1 cellular context compared by ENCODE assay signal in the genomic region with DNA sequence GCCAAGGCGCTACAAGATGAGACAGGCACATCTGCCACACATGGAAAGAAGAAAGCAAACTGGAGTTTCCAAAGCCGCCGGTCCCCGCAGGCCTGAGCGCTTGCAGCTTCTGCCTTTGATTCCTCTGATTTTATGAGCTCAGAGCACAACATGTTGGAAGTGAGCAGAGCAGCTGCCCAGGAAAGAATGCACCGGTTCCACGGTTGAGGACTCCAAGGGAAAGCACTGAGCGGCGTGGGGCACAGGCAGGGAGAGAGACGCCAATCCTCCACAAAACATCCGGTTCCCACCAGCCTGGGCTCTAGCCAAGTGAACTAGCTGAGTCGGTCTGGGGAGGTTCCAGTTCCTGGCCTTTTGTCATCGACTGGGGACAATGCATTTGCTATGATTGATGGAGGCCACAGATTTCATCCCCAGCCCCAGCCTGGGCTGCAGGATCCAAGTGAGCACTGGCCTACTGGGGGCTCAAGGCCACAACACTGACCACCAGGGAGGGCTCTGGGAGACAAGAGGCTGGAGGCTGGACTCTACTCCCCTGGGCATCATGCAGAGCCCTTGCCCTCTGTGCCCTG.
TF ChIP-seq lines count a peak whose summit lies in the region.

No MANE protein-coding gene starts in this region.

TF ChIP-seq in HepG2, 621 proteins besides CTCF, POLR2A, EP300 and RAD21 (continued from another document and continues in another):
- TF ChIP-seq, protein P1, sequence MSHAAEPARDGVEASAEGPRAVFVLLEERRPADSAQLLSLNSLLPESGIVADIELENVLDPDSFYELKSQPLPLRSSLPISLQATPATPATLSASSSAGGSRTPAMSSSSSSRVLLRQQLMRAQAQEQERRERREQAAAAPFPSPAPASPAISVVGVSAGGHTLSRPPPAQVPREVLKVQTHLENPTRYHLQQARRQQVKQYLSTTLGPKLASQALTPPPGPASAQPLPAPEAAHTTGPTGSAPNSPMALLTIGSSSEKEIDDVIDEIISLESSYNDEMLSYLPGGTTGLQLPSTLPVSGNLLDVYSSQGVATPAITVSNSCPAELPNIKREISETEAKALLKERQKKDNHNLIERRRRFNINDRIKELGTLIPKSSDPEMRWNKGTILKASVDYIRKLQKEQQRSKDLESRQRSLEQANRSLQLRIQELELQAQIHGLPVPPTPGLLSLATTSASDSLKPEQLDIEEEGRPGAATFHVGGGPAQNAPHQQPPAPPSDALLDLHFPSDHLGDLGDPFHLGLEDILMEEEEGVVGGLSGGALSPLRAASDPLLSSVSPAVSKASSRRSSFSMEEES (CRISPR knock-in tag; IDR thresholded peaks at IDR 0.05), result no peak
- no peak for TF ChIP-seq BRCA1 (CRISPR knock-in tag; IDR thresholded peaks at IDR 0.05)
- no peak for TF ChIP-seq ZNF205 (CRISPR knock-in tag; IDR thresholded peaks at IDR 0.05)
- TF ChIP-seq, protein P2, sequence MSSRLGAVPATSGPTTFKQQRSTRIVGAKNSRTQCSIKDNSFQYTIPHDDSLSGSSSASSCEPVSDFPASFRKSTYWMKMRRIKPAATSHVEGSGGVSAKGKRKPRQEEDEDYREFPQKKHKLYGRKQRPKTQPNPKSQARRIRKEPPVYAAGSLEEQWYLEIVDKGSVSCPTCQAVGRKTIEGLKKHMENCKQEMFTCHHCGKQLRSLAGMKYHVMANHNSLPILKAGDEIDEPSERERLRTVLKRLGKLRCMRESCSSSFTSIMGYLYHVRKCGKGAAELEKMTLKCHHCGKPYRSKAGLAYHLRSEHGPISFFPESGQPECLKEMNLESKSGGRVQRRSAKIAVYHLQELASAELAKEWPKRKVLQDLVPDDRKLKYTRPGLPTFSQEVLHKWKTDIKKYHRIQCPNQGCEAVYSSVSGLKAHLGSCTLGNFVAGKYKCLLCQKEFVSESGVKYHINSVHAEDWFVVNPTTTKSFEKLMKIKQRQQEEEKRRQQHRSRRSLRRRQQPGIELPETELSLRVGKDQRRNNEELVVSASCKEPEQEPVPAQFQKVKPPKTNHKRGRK (CRISPR knock-in tag; IDR thresholded peaks at IDR 0.05), result no peak
- TF ChIP-seq ZFP37 (CRISPR knock-in tag; IDR thresholded peaks at IDR 0.05; ENCODE audit: borderline replicate concordance), result peak; percentile 53; the same call in 1 of the 2 replicates
- TF ChIP-seq, protein P3, sequence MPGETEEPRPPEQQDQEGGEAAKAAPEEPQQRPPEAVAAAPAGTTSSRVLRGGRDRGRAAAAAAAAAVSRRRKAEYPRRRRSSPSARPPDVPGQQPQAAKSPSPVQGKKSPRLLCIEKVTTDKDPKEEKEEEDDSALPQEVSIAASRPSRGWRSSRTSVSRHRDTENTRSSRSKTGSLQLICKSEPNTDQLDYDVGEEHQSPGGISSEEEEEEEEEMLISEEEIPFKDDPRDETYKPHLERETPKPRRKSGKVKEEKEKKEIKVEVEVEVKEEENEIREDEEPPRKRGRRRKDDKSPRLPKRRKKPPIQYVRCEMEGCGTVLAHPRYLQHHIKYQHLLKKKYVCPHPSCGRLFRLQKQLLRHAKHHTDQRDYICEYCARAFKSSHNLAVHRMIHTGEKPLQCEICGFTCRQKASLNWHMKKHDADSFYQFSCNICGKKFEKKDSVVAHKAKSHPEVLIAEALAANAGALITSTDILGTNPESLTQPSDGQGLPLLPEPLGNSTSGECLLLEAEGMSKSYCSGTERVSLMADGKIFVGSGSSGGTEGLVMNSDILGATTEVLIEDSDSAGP (CRISPR knock-in tag; IDR thresholded peaks at IDR 0.05; ENCODE audit: borderline replicate concordance), result peak; percentile 58; the same call in 1 of the 2 replicates
- TF ChIP-seq, protein P4, sequence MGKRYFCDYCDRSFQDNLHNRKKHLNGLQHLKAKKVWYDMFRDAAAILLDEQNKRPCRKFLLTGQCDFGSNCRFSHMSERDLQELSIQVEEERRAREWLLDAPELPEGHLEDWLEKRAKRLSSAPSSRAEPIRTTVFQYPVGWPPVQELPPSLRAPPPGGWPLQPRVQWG (CRISPR knock-in tag; IDR thresholded peaks at IDR 0.05; ENCODE audit: borderline replicate concordance, low read depth), result no peak
- no peak for TF ChIP-seq ZBTB3 (CRISPR knock-in tag; IDR thresholded peaks at IDR 0.05; ENCODE audit: borderline replicate concordance, low read depth)
- no peak for TF ChIP-seq HOXA7 (CRISPR knock-in tag; IDR thresholded peaks at IDR 0.05)
- no peak for TF ChIP-seq HNF4G (IDR thresholded peaks at IDR 0.05; ENCODE audit: borderline replicate concordance, low read depth, low read length)
- no peak for TF ChIP-seq HNF4G (CRISPR knock-in tag; IDR thresholded peaks at IDR 0.05; ENCODE audit: borderline replicate concordance, low read depth)
- TF ChIP-seq, protein P5, sequence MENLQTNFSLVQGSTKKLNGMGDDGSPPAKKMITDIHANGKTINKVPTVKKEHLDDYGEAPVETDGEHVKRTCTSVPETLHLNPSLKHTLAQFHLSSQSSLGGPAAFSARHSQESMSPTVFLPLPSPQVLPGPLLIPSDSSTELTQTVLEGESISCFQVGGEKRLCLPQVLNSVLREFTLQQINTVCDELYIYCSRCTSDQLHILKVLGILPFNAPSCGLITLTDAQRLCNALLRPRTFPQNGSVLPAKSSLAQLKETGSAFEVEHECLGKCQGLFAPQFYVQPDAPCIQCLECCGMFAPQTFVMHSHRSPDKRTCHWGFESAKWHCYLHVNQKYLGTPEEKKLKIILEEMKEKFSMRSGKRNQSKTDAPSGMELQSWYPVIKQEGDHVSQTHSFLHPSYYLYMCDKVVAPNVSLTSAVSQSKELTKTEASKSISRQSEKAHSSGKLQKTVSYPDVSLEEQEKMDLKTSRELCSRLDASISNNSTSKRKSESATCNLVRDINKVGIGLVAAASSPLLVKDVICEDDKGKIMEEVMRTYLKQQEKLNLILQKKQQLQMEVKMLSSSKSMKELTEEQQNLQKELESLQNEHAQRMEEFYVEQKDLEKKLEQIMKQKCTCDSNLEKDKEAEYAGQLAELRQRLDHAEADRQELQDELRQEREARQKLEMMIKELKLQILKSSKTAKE (CRISPR knock-in tag; IDR thresholded peaks at IDR 0.05; ENCODE audit: borderline replicate concordance), result no peak
- TF ChIP-seq MYC (CRISPR knock-in tag; IDR thresholded peaks at IDR 0.05; ENCODE audit: borderline replicate concordance), result peak; percentile 56; the same call in 1 of the 2 replicates
- TF ChIP-seq, protein P6, sequence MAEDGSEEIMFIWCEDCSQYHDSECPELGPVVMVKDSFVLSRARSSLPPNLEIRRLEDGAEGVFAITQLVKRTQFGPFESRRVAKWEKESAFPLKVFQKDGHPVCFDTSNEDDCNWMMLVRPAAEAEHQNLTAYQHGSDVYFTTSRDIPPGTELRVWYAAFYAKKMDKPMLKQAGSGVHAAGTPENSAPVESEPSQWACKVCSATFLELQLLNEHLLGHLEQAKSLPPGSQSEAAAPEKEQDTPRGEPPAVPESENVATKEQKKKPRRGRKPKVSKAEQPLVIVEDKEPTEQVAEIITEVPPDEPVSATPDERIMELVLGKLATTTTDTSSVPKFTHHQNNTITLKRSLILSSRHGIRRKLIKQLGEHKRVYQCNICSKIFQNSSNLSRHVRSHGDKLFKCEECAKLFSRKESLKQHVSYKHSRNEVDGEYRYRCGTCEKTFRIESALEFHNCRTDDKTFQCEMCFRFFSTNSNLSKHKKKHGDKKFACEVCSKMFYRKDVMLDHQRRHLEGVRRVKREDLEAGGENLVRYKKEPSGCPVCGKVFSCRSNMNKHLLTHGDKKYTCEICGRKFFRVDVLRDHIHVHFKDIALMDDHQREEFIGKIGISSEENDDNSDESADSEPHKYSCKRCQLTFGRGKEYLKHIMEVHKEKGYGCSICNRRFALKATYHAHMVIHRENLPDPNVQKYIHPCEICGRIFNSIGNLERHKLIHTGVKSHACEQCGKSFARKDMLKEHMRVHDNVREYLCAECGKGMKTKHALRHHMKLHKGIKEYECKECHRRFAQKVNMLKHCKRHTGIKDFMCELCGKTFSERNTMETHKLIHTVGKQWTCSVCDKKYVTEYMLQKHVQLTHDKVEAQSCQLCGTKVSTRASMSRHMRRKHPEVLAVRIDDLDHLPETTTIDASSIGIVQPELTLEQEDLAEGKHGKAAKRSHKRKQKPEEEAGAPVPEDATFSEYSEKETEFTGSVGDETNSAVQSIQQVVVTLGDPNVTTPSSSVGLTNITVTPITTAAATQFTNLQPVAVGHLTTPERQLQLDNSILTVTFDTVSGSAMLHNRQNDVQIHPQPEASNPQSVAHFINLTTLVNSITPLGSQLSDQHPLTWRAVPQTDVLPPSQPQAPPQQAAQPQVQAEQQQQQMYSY (CRISPR knock-in tag; IDR thresholded peaks at IDR 0.05), result peak; percentile 49; the same call in 1 of the 2 replicates
- TF ChIP-seq, protein P7, sequence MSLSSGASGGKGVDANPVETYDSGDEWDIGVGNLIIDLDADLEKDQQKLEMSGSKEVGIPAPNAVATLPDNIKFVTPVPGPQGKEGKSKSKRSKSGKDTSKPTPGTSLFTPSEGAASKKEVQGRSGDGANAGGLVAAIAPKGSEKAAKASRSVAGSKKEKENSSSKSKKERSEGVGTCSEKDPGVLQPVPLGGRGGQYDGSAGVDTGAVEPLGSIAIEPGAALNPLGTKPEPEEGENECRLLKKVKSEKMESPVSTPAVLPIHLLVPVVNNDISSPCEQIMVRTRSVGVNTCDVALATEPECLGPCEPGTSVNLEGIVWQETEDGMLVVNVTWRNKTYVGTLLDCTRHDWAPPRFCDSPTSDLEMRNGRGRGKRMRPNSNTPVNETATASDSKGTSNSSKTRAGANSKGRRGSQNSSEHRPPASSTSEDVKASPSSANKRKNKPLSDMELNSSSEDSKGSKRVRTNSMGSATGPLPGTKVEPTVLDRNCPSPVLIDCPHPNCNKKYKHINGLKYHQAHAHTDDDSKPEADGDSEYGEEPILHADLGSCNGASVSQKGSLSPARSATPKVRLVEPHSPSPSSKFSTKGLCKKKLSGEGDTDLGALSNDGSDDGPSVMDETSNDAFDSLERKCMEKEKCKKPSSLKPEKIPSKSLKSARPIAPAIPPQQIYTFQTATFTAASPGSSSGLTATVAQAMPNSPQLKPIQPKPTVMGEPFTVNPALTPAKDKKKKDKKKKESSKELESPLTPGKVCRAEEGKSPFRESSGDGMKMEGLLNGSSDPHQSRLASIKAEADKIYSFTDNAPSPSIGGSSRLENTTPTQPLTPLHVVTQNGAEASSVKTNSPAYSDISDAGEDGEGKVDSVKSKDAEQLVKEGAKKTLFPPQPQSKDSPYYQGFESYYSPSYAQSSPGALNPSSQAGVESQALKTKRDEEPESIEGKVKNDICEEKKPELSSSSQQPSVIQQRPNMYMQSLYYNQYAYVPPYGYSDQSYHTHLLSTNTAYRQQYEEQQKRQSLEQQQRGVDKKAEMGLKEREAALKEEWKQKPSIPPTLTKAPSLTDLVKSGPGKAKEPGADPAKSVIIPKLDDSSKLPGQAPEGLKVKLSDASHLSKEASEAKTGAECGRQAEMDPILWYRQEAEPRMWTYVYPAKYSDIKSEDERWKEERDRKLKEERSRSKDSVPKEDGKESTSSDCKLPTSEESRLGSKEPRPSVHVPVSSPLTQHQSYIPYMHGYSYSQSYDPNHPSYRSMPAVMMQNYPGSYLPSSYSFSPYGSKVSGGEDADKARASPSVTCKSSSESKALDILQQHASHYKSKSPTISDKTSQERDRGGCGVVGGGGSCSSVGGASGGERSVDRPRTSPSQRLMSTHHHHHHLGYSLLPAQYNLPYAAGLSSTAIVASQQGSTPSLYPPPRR (CRISPR knock-in tag; IDR thresholded peaks at IDR 0.05; ENCODE audit: borderline replicate concordance), result no peak
- TF ChIP-seq MEIS2 (CRISPR knock-in tag; IDR thresholded peaks at IDR 0.05), result peak; percentile 58; the same call in 1 of the 2 replicates
- no peak for TF ChIP-seq PTBP1 (IDR thresholded peaks at IDR 0.05; ENCODE audit: low read depth, low read length, poor library complexity, severe bottlenecking)
- TF ChIP-seq, protein P8, sequence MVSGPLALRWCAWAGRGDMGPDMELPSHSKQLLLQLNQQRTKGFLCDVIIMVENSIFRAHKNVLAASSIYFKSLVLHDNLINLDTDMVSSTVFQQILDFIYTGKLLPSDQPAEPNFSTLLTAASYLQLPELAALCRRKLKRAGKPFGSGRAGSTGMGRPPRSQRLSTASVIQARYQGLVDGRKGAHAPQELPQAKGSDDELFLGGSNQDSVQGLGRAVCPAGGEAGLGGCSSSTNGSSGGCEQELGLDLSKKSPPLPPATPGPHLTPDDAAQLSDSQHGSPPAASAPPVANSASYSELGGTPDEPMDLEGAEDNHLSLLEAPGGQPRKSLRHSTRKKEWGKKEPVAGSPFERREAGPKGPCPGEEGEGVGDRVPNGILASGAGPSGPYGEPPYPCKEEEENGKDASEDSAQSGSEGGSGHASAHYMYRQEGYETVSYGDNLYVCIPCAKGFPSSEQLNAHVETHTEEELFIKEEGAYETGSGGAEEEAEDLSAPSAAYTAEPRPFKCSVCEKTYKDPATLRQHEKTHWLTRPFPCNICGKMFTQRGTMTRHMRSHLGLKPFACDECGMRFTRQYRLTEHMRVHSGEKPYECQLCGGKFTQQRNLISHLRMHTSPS (CRISPR knock-in tag; IDR thresholded peaks at IDR 0.05; ENCODE audit: low read depth), result peak; percentile 70; the same call in 1 of the 2 replicates
- TF ChIP-seq, protein P9, sequence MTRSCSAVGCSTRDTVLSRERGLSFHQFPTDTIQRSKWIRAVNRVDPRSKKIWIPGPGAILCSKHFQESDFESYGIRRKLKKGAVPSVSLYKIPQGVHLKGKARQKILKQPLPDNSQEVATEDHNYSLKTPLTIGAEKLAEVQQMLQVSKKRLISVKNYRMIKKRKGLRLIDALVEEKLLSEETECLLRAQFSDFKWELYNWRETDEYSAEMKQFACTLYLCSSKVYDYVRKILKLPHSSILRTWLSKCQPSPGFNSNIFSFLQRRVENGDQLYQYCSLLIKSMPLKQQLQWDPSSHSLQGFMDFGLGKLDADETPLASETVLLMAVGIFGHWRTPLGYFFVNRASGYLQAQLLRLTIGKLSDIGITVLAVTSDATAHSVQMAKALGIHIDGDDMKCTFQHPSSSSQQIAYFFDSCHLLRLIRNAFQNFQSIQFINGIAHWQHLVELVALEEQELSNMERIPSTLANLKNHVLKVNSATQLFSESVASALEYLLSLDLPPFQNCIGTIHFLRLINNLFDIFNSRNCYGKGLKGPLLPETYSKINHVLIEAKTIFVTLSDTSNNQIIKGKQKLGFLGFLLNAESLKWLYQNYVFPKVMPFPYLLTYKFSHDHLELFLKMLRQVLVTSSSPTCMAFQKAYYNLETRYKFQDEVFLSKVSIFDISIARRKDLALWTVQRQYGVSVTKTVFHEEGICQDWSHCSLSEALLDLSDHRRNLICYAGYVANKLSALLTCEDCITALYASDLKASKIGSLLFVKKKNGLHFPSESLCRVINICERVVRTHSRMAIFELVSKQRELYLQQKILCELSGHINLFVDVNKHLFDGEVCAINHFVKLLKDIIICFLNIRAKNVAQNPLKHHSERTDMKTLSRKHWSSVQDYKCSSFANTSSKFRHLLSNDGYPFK (CRISPR knock-in tag; IDR thresholded peaks at IDR 0.05; ENCODE audit: borderline replicate concordance), result no peak; the same call in 1 of the 2 replicates
- TF ChIP-seq HNRNPH1 (optimal IDR thresholded peaks at IDR 0.05; ENCODE audit: low read depth, low read length), result no peak
- no peak for TF ChIP-seq KDM5B (CRISPR knock-in tag; IDR thresholded peaks at IDR 0.05; ENCODE audit: borderline replicate concordance)
- TF ChIP-seq RARA (CRISPR knock-in tag; IDR thresholded peaks at IDR 0.05), result peak; percentile 29; the same call in 1 of the 2 replicates
- TF ChIP-seq ZNF468 (CRISPR knock-in tag; IDR thresholded peaks at IDR 0.05), result no peak
- TF ChIP-seq, protein P10, sequence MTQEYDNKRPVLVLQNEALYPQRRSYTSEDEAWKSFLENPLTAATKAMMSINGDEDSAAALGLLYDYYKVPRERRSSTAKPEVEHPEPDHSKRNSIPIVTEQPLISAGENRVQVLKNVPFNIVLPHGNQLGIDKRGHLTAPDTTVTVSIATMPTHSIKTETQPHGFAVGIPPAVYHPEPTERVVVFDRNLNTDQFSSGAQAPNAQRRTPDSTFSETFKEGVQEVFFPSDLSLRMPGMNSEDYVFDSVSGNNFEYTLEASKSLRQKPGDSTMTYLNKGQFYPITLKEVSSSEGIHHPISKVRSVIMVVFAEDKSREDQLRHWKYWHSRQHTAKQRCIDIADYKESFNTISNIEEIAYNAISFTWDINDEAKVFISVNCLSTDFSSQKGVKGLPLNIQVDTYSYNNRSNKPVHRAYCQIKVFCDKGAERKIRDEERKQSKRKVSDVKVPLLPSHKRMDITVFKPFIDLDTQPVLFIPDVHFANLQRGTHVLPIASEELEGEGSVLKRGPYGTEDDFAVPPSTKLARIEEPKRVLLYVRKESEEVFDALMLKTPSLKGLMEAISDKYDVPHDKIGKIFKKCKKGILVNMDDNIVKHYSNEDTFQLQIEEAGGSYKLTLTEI (CRISPR knock-in tag; conservative IDR thresholded peaks at IDR 0.05), result no peak
- TF ChIP-seq ZNF572 (CRISPR knock-in tag; IDR thresholded peaks at IDR 0.05), result no peak
